18 cellular contexts compared by ENCODE assay signal in genomic region chr13:98925949-98926348, GRCh38.
"Had no signal": no experiment of that assay in that cellular context is flagged by ENCODE, and none has a peak within 500 bp of the region (broad histone marks: within the 10 kb centered on the region; RNA-seq: fewer than 3 reads in every experiment).

No MANE protein-coding gene starts in this region.

- ATAC-seq: heart left ventricle; left lung; lower lobe of right lung; naive thymus-derived CD8-positive, alpha-beta T cell; sciatic nerve had no signal

- H3K27me3 ChIP-seq: heart left ventricle, left lung, stomach, thyroid gland, upper lobe of left lung, uterus had no signal

- H3K4me1 ChIP-seq: uterus had no signal

- H3K36me3 ChIP-seq: neutrophil, uterus had no signal

- H3K9me3 ChIP-seq: heart left ventricle, left lung, lower lobe of right lung, neutrophil, stomach, thyroid gland, upper lobe of left lung, uterus had no signal

- H3K27ac ChIP-seq: left lung, lower lobe of right lung, neutrophil, stomach had no signal

- DNase-seq: effector CD8-positive, alpha-beta T cell; heart left ventricle; hippocampal formation; kidney glomerular epithelial cell; left lung; lower lobe of right lung; mesenchymal stem cell; naive thymus-derived CD8-positive, alpha-beta T cell; stimulated activated naive CD4-positive, alpha-beta T cell; stomach; substantia nigra; thyroid gland; upper lobe of left lung; uterus had no signal

- H3K4me3 ChIP-seq: coronary artery, heart left ventricle, left lung, lower lobe of right lung, skin epidermis, stomach, thyroid gland, upper lobe of left lung, uterus had no signal
